Comparison of ENCODE assay signal across 29 cellular contexts in genomic region chr9:2641033-2641432, GRCh38.
"Had no signal": no experiment of that assay in that cellular context is flagged by ENCODE, and none has a peak within 500 bp of the region (broad histone marks: within the 10 kb centered on the region; RNA-seq: fewer than 3 reads in every experiment).

No MANE protein-coding gene starts in this region.

- H3K27me3 ChIP-seq: ascending aorta, brain microvascular endothelial cell, esophagus squamous epithelium, gastroesophageal sphincter had no signal

- H3K27ac ChIP-seq: ascending aorta, brain microvascular endothelial cell, gastroesophageal sphincter, WERI-Rb-1 had no signal

- ATAC-seq: activated CD4-positive, CD25-positive, alpha-beta regulatory T cell treated with anti-CD3 and anti-CD28 coated beads, Interleukin-2, amount 50 U/mL, for 24 hours; activated CD8-positive, alpha-beta T cell treated with anti-CD3 and anti-CD28 coated beads for 36 hours; activated naive CD8-positive, alpha-beta T cell treated with anti-CD3 and anti-CD28 coated beads, Interleukin-2, amount 50 U/mL, for 24 hours; activated T-cell treated with anti-CD3 and anti-CD28 coated beads, Interleukin-2, amount 50 U/mL, for 4 hours; activated T-helper 17 cell treated with anti-CD3 and anti-CD28 coated beads, Interleukin-2, amount 50 U/mL, for 72 hours; effector memory CD8-positive, alpha-beta T cell; gastroesophageal sphincter; T-helper 17 cell had no signal

- H3K9me3 ChIP-seq: ascending aorta, esophagus squamous epithelium, gastroesophageal sphincter had no signal

- DNase-seq: activated B cell treated with CpG ODN at 0.5 μM for 24 hours; activated CD4-positive, alpha-beta T cell treated with anti-CD3 and anti-CD28 coated beads for 48 hours; activated CD4-positive, alpha-beta T cell treated with anti-CD3 and anti-CD28 coated beads, Interleukin-2, amount 50 U/mL, for 1 hour; activated CD4-positive, alpha-beta T cell treated with anti-CD3 and anti-CD28 coated beads, Interleukin-2, amount 50 U/mL, for 48 hours; activated CD8-positive, alpha-beta memory T cell treated with anti-CD3 and anti-CD28 coated beads for 24 hours; activated CD8-positive, alpha-beta T cell treated with anti-CD3 and anti-CD28 coated beads for 36 hours; activated effector memory CD4-positive, alpha-beta T cell treated with Interleukin-2 at 50 U/mL for 16 hours; activated gamma-delta T cell treated with Interleukin-2 at 50 U/mL for 16 hours; activated naive CD4-positive, alpha-beta T cell treated with anti-CD3 and anti-CD28 coated beads, Interleukin-2, amount 50 U/mL, for 16 hours; activated naive CD4-positive, alpha-beta T cell treated with Interleukin-2 at 50 U/mL for 16 hours; activated naive CD8-positive, alpha-beta T cell treated with anti-CD3 and anti-CD28 coated beads, Interleukin-2, amount 50 U/mL, for 24 hours; activated T-cell treated with anti-CD3 and anti-CD28 coated beads, Interleukin-2, amount 50 U/mL, for 4 hours; brain microvascular endothelial cell; cortex of kidney; dermis blood vessel endothelial cell; effector CD4-positive, alpha-beta T cell; effector memory CD8-positive, alpha-beta T cell; erythroblast; esophagus squamous epithelium; foreskin melanocyte; T-helper 1 cell; T-helper 17 cell; T1000; WERI-Rb-1 had no signal

- H3K4me1 ChIP-seq: ascending aorta had no signal

- H3K4me3 ChIP-seq: ascending aorta, esophagus squamous epithelium, gastroesophageal sphincter had no signal

- FAIRE-seq: colon had no signal

- H3K36me3 ChIP-seq: brain microvascular endothelial cell had no signal
